In genomic region chr9:86636051-86636450, GRCh38 we compare ENCODE assay signal across 30 cellular contexts.
"Had no signal": no experiment of that assay in that cellular context is flagged by ENCODE, and none has a peak within 500 bp of the region (broad histone marks: within the 10 kb centered on the region; RNA-seq: fewer than 3 reads in every experiment).

No MANE protein-coding gene starts in this region.

- H3K9ac ChIP-seq: SK-N-SH had no signal

- H3K4me3 Mint-ChIP-seq: activated CD8-positive, alpha-beta T cell treated with anti-CD3 and anti-CD28 coated beads for 36 hours; activated naive CD8-positive, alpha-beta T cell treated with anti-CD3 and anti-CD28 coated beads, Interleukin-2, amount 50 U/mL, for 24 hours; central memory CD8-positive, alpha-beta T cell had no signal

- DNase-seq: activated CD4-positive, alpha-beta T cell treated with anti-CD3 and anti-CD28 coated beads for 4 hours; activated CD8-positive, alpha-beta memory T cell treated with anti-CD3 and anti-CD28 coated beads, Interleukin-2, amount 50 U/mL, for 48 hours; activated CD8-positive, alpha-beta T cell treated with anti-CD3 and anti-CD28 coated beads for 36 hours; activated effector memory CD4-positive, alpha-beta T cell treated with anti-CD3 and anti-CD28 coated beads, Interleukin-2, amount 50 U/mL, for 16 hours; activated naive CD4-positive, alpha-beta T cell treated with Interleukin-2 at 50 U/mL for 16 hours; activated naive CD8-positive, alpha-beta T cell treated with anti-CD3 and anti-CD28 coated beads, Interleukin-2, amount 50 U/mL, for 24 hours; activated T-cell treated with anti-CD3 and anti-CD28 coated beads, Interleukin-2, amount 50 U/mL, for 1 hour; amniotic stem cell; body of pancreas; Karpas-422; MM.1S; NCI-H1105; NCI-H1436; NCI-H1694 treated with DMSO at 0.1 percent for 48 hours; NCI-H2029 treated with DMSO at 0.1 percent for 48 hours; NCI-H345; NCI-H510A; NCI-H526 treated with DMSO at 0.1 percent for 48 hours; NCI-H82; OCI-M1; RPMI8226; SJCRH30; SK-N-SH; T-helper 1 cell; WERI-Rb-1 had no signal

- ATAC-seq: activated CD8-positive, alpha-beta T cell treated with anti-CD3 and anti-CD28 coated beads for 36 hours; activated naive CD4-positive, alpha-beta T cell treated with anti-CD3 and anti-CD28 coated beads, Interleukin-2, amount 50 U/mL, for 72 hours; activated naive CD8-positive, alpha-beta T cell treated with anti-CD3 and anti-CD28 coated beads, Interleukin-2, amount 50 U/mL, for 24 hours; body of pancreas; Panc1; Right ventricle myocardium inferior had no signal

- H3K36me3 Mint-ChIP-seq: activated naive CD4-positive, alpha-beta T cell treated with anti-CD3 and anti-CD28 coated beads, Interleukin-2, amount 50 U/mL, for 72 hours had no signal

- H3K9me3 ChIP-seq: ascending aorta, body of pancreas, SK-N-SH had no signal

- H3K4me1 Mint-ChIP-seq: activated naive CD8-positive, alpha-beta T cell treated with anti-CD3 and anti-CD28 coated beads, Interleukin-2, amount 50 U/mL, for 24 hours; central memory CD8-positive, alpha-beta T cell had no signal

- H3K4me2 ChIP-seq: SK-N-SH had no signal

- H3K27ac ChIP-seq: ascending aorta, body of pancreas, SJCRH30, WERI-Rb-1 had no signal

- H3K27ac Mint-ChIP-seq: activated CD8-positive, alpha-beta T cell treated with anti-CD3 and anti-CD28 coated beads for 36 hours; activated naive CD8-positive, alpha-beta T cell treated with anti-CD3 and anti-CD28 coated beads, Interleukin-2, amount 50 U/mL, for 24 hours had no signal

- H3K4me1 ChIP-seq: ascending aorta had no signal

- H3K9me3 Mint-ChIP-seq: activated CD8-positive, alpha-beta T cell treated with anti-CD3 and anti-CD28 coated beads for 36 hours; activated naive CD4-positive, alpha-beta T cell treated with anti-CD3 and anti-CD28 coated beads, Interleukin-2, amount 50 U/mL, for 72 hours; activated naive CD8-positive, alpha-beta T cell treated with anti-CD3 and anti-CD28 coated beads, Interleukin-2, amount 50 U/mL, for 24 hours; central memory CD8-positive, alpha-beta T cell had no signal

- H3K36me3 ChIP-seq: ascending aorta, SJCRH30, WERI-Rb-1 had no signal

- H3K4me3 ChIP-seq: ascending aorta, body of pancreas, SJCRH30 had no signal

- H3K27me3 ChIP-seq: ascending aorta, body of pancreas, SJCRH30 had no signal
